20 cellular contexts compared by ENCODE assay signal in the genomic region with DNA sequence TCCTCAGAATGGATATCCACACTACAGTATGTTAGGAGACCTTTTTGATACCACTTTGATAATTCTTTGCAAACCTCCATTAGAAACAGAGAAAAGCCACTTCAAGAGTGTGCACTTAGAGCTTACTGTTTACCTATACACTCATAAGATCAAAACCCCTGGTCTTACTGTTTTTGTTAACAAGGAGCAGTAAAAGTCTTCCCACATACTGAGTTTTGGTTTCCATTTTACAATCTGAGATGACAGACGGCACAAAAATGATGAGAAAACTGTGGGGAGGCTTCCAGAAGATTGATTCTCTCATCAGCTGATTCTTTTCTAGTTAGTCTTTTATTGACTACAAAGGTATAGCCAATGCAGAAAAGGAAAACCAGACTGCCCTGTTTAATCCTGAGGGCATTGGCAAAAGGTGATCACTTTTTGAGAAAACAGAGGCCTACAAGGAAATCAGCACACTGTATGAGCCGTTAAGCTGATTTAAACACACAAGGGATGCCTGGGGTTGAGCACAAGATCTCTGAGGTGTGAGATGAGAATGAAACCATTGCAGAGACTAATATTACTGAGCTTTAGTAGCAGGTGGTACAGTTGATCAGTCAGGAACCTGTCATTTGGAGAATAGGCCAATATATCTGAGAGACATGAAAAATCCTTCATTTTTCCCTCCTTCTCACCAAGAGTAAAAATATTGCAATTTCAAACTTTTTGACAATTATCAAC.
DNase-seq lines count a peak whose midpoint lies in the region; ATAC-seq, FAIRE-seq and TF ChIP-seq lines count a peak whose summit lies in the region.
"Had no signal": no experiment of that assay in that cellular context is flagged by ENCODE, and none has a peak within 500 bp of the region (broad histone marks: within the 10 kb centered on the region; RNA-seq: fewer than 3 reads in every experiment).

No MANE protein-coding gene starts in this region.

- CTCF ChIA-PET in activated CD4-positive, alpha-beta T cell treated with anti-CD3 and anti-CD28 coated beads for 36 hours (lab: Charles Lee): no interaction called here

- no peak overlapping the region for H3K27ac Mint-ChIP-seq in activated CD4-positive, alpha-beta T cell treated with anti-CD3 and anti-CD28 coated beads for 36 hours
- H3K27ac Mint-ChIP-seq: activated B cell treated with CpG ODN at 0.5 μM for 24 hours; activated T-cell treated with anti-CD3 and anti-CD28 coated beads, Interleukin-2, amount 50 U/mL, for 72 hours; brain; CD4-positive, CD25-positive, alpha-beta regulatory T cell; memory B cell had no signal

- ATAC-seq in GM18870 (IDR thresholded peaks at IDR 0.05; ENCODE audit: unreplicated experiment): peak; percentile 90
- ATAC-seq in GM21526 (IDR thresholded peaks at IDR 0.05; ENCODE audit: low FRiP score, unreplicated experiment): peak; percentile 98
- ATAC-seq in HG03066 (IDR thresholded peaks at IDR 0.05; ENCODE audit: low read depth, unreplicated experiment): peak; percentile 90
- no peak for ATAC-seq in activated CD4-positive, alpha-beta T cell treated with anti-CD3 and anti-CD28 coated beads for 36 hours
- ATAC-seq in activated CD4-positive, CD25-positive, alpha-beta regulatory T cell treated with anti-CD3 and anti-CD28 coated beads, Interleukin-2, amount 50 U/mL, for 24 hours: no peak
- ATAC-seq: activated T-cell treated with anti-CD3 and anti-CD28 coated beads, Interleukin-2, amount 50 U/mL, for 72 hours; pancreas had no signal

- H3K27me3 Mint-ChIP-seq in activated CD4-positive, alpha-beta T cell treated with anti-CD3 and anti-CD28 coated beads for 36 hours: no peaks in the 10 kb centered on the region
- H3K27me3 Mint-ChIP-seq: activated B cell treated with CpG ODN at 0.5 μM for 24 hours; brain; CD4-positive, CD25-positive, alpha-beta regulatory T cell; memory B cell had no signal

- DNase-seq in NCI-H82 treated with DMSO at 0.1 percent for 48 hours (lab: John Stamatoyannopoulos, UW; ENCODE audit: unreplicated experiment) (peak; percentile 22), germinal center (ENCODE audit: low spot score) (no peak), GM12891 (ENCODE audit: insufficient read length, low spot score) (no peak)
- DNase-seq in activated CD4-positive, alpha-beta T cell treated with anti-CD3 and anti-CD28 coated beads for 36 hours: no peak
- DNase-seq: activated B cell treated with CpG ODN at 0.5 μM for 24 hours; activated T-cell treated with anti-CD3 and anti-CD28 coated beads, Interleukin-2, amount 50 U/mL, for 72 hours; CD4-positive, CD25-positive, alpha-beta regulatory T cell; MG63; NCI-H526 treated with DMSO at 0.1 percent for 48 hours; pancreas; SIG-M5; stimulated activated CD4-positive, alpha-beta T cell treated with anti-CD3 and anti-CD28 coated beads, Interleukin-2, amount 100 ng/mL, for 24 hours; stimulated activated naive CD4-positive, alpha-beta T cell treated with Interleukin-2 at 50 U/mL for 16 hours had no signal

- no peak for TF ChIP-seq POLR2A in GM12891 (IDR thresholded peaks at IDR 0.05; ENCODE audit: low read depth, low read length)

- H3K9me3 Mint-ChIP-seq in activated CD4-positive, alpha-beta T cell treated with anti-CD3 and anti-CD28 coated beads for 36 hours (ENCODE audit: low read depth): no peaks in the 10 kb centered on the region
- H3K9me3 Mint-ChIP-seq: activated B cell treated with CpG ODN at 0.5 μM for 24 hours, brain, memory B cell had no signal

- no peak for FAIRE-seq in GM12891 (lab: Jason Lieb, UNC)
- FAIRE-seq: endometrium, pancreas had no signal

- intact Hi-C loops in activated CD4-positive, alpha-beta T cell treated with anti-CD3 and anti-CD28 coated beads for 36 hours (cut with DNase I, micrococcal nuclease): no loop called here

- H3K4me1 Mint-ChIP-seq in activated CD4-positive, alpha-beta T cell treated with anti-CD3 and anti-CD28 coated beads for 36 hours: no peaks in the 10 kb centered on the region
- H3K4me1 Mint-ChIP-seq: activated B cell treated with CpG ODN at 0.5 μM for 24 hours; CD4-positive, CD25-positive, alpha-beta regulatory T cell; memory B cell had no signal

- H3K4me3 Mint-ChIP-seq in activated CD4-positive, alpha-beta T cell treated with anti-CD3 and anti-CD28 coated beads for 36 hours: no peak overlapping the region
- H3K4me3 Mint-ChIP-seq: activated B cell treated with CpG ODN at 0.5 μM for 24 hours; activated T-cell treated with anti-CD3 and anti-CD28 coated beads, Interleukin-2, amount 50 U/mL, for 72 hours; brain; CD4-positive, CD25-positive, alpha-beta regulatory T cell; memory B cell had no signal

- no peaks in the 10 kb centered on the region for H3K36me3 Mint-ChIP-seq in activated CD4-positive, alpha-beta T cell treated with anti-CD3 and anti-CD28 coated beads for 36 hours (ENCODE audit: low read depth)
- H3K36me3 Mint-ChIP-seq: brain; CD4-positive, CD25-positive, alpha-beta regulatory T cell; memory B cell had no signal

- POLR2A ChIA-PET in activated CD4-positive, alpha-beta T cell treated with anti-CD3 and anti-CD28 coated beads for 36 hours (lab: Charles Lee): no interaction called here

TF ChIP-seq in GM12891, 5 proteins besides CTCF, POLR2A, EP300 and RAD21:
- TF ChIP-seq POU2F2 (IDR thresholded peaks at IDR 0.05; ENCODE audit: low read depth, low read length) (no peak), SPI1 (IDR thresholded peaks at IDR 0.05; ENCODE audit: low read depth, low read length) (no peak), POLR2AphosphoS5 (IDR thresholded peaks at IDR 0.05; ENCODE audit: low read depth, low read length) (no peak), TAF1 (IDR thresholded peaks at IDR 0.05; ENCODE audit: low read depth, low read length) (no peak), PAX5 (IDR thresholded peaks at IDR 0.05; ENCODE audit: insufficient read depth, low read length, severe bottlenecking) (no peak)

Comparison
In these comparisons a context has a peak if more than half of its experiments do, and no peak if none do; other contexts are left out.
1. ATAC-seq: peak in GM18870 (single experiment), GM21526 (single experiment) and HG03066 (single experiment); none in activated CD4-positive, alpha-beta T cell treated with anti-CD3 and anti-CD28 coated beads for 36 hours (single experiment) and activated CD4-positive, CD25-positive, alpha-beta regulatory T cell treated with anti-CD3 and anti-CD28 coated beads, Interleukin-2, amount 50 U/mL, for 24 hours (0 of 2).